Comparison of ENCODE assay signal across 8 cellular contexts in genomic region chr7:99617187-99617781, GRCh38. TPM values are rescaled to one million over a fixed set of nuclear protein-coding genes. Genes with fewer than 3 reads are reported as not detected.
DNase-seq lines count a peak whose midpoint lies in the region; ATAC-seq and TF ChIP-seq lines count a peak whose summit lies in the region.

No MANE protein-coding gene starts in this region.

- peak overlapping the region; percentile 81 for H3K4me3 ChIP-seq in astrocyte of the spinal cord (ENCODE audit: low read depth, low read length)

- CTCF ChIA-PET in CD4-positive, alpha-beta T cell (lab: Charles Lee), result interaction anchor here (0.7 kb wide), 1 partner anchor 10 kb away, joined by 3 read pairs; no protein-coding TSS in a partner anchor

- ATAC-seq in CD4-positive, alpha-beta T cell (ENCODE audit: poor library complexity), result no peak
- peak; percentile 31 for ATAC-seq in HG03095 (IDR thresholded peaks at IDR 0.05; ENCODE audit: unreplicated experiment)

- H3K9me3 Mint-ChIP-seq in CD4-positive, alpha-beta T cell, result no peaks in the 10 kb centered on the region
- no peaks in the 10 kb centered on the region for H3K9me3 Mint-ChIP-seq in mesothelial cell of epicardium

- H3K27ac Mint-ChIP-seq in CD4-positive, alpha-beta T cell, result peak overlapping the region; percentile 92
- H3K27ac Mint-ChIP-seq in mesothelial cell of epicardium, result peak overlapping the region; percentile 92

- peaks cover 45% of the 10 kb centered on the region for H3K4me1 Mint-ChIP-seq in CD4-positive, alpha-beta T cell (ENCODE audit: low read depth)
- peaks cover 23% of the 10 kb centered on the region for H3K4me1 Mint-ChIP-seq in mesothelial cell of epicardium

- in situ Hi-C loops in astrocyte of the spinal cord (cut with HindIII; ENCODE audit: low sequenced_read_pairs) (no loop called here), ACHN (cut with HindIII; ENCODE audit: low pct_ligation_motif_present, low pct_unique_long_range_greater_than_20kb, low sequenced_read_pairs) (no loop called here)

- H3K27ac ChIP-seq in CD4-positive, alpha-beta T cell (ENCODE audit: low read depth, low read length), result peak overlapping the region; percentile 78

- H3K4me3 Mint-ChIP-seq in CD4-positive, alpha-beta T cell, result peak overlapping the region; percentile 99
- H3K4me3 Mint-ChIP-seq in mesothelial cell of epicardium, result peak overlapping the region; percentile 95

- POLR2A ChIA-PET in CD4-positive, alpha-beta T cell (lab: Charles Lee), result interaction anchor here (0.6 to 2.9 kb wide), 7 partner anchors 7 to 117 kb away, joined by 3 to 36 read pairs (median 11); partner anchors contain the start of genes FAM200A, ZKSCAN5, ZNF394 and ZNF655

- no peaks in the 10 kb centered on the region for H3K27me3 Mint-ChIP-seq in CD4-positive, alpha-beta T cell
- no peaks in the 10 kb centered on the region for H3K27me3 Mint-ChIP-seq in mesothelial cell of epicardium (ENCODE audit: low read depth)

- H3K9me3 ChIP-seq in CD4-positive, alpha-beta T cell (ENCODE audit: control insufficient read depth, low read length), result no peaks in the 10 kb centered on the region

- no peaks in the 10 kb centered on the region for H3K27me3 ChIP-seq in CD4-positive, alpha-beta T cell (ENCODE audit: control insufficient read depth, insufficient read depth, low read length)

- H3K36me3 Mint-ChIP-seq in CD4-positive, alpha-beta T cell (ENCODE audit: low read depth), result peaks cover 57% of the 10 kb centered on the region
- peaks cover 16% of the 10 kb centered on the region for H3K36me3 Mint-ChIP-seq in mesothelial cell of epicardium

- no peak for DNase-seq in CD4-positive, alpha-beta T cell
- DNase-seq in astrocyte of the spinal cord (ENCODE audit: low read depth, low spot score), result no peak
- no peak for DNase-seq in mesothelial cell of epicardium (ENCODE audit: low spot score in 2 of 2, unreplicated experiment in 2 of 2)
- DNase-seq in ACHN, result no peak
- no peak for DNase-seq in inferior parietal cortex (ENCODE audit: extremely low spot score)
- no peak for DNase-seq in dermis blood vessel endothelial cell
- no peak for DNase-seq in NK-92 treated with Interleukin-12 subunit alpha and Interleukin-12 subunit beta, amount 100 ng/mL, for 24 hours (lab: John Stamatoyannopoulos, UW)

- intact Hi-C loops in CD4-positive, alpha-beta T cell (cut with DNase I, micrococcal nuclease), result loop anchor here (2.0 to 10.0 kb wide), 3 partner anchors 60 to 1218 kb away; partner anchors contain the start of genes ZKSCAN5 (in 1 of the 2) and ZNF655 (in 1 of the 2)

- TF ChIP-seq CTCF in CD4-positive, alpha-beta T cell (IDR thresholded peaks at IDR 0.05), result no peak
- TF ChIP-seq CTCF in astrocyte of the spinal cord (IDR thresholded peaks at IDR 0.05; ENCODE audit: low read depth, low read length) (no peak), mesothelial cell of epicardium (IDR thresholded peaks at IDR 0.05; ENCODE audit: unreplicated experiment) (no peak)

RNA-seq across cellular contexts. Expression of gene ZSCAN25, which starts 0.5 kb away (rescaled TPM):
- 10 to 100 TPM; 41.5 to 44.2 TPM for total RNA-seq in CD4-positive, alpha-beta T cell
- total RNA-seq in mesothelial cell of epicardium (24.1 to 27.8 TPM (median 26.6 TPM) in 3 replicates), dermis blood vessel endothelial cell (14.8 and 17.9 TPM in 2 replicates)

RNA-seq across cellular contexts. Expression of gene TMEM225B, which starts 19.2 kb away (rescaled TPM):
- total RNA-seq in CD4-positive, alpha-beta T cell, result 1 to 10 TPM; 1.0 TPM
- 2.5 to 3.6 TPM (median 3.2 TPM) in 3 replicates for total RNA-seq in mesothelial cell of epicardium
- 0.09 and 0.17 TPM in 2 replicates for total RNA-seq in dermis blood vessel endothelial cell

RNA-seq across cellular contexts. Expression of gene ZNF655, which starts 58.8 kb away (rescaled TPM):
- 100 to 1,000 TPM; 145 to 146 TPM for total RNA-seq in CD4-positive, alpha-beta T cell
- total RNA-seq in mesothelial cell of epicardium (83.5 to 84.9 TPM (median 84.7 TPM) in 3 replicates), dermis blood vessel endothelial cell (10.0 and 10.9 TPM in 2 replicates)
